Comparison of ENCODE assay signal across 23 cellular contexts in the genomic region with DNA sequence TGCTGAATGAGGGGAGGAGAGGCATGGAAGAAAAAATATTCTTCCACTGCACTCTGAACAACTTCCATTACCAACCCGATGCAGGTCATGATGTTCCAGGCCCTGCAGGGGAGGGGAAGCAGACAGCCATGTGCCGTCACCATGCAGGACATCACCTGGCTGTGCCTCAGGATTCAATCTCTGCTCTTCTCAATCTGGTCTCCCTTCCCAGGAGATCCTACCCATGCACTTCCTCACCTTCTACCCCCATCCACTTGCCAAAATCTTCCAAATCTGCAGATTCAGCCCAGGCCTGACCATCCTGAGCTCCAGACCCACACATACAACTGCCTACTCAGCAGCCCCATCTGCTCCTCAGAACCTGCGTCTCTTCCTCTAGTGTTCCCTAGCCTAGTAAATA. TPM values are rescaled to one million over a fixed set of nuclear protein-coding genes. Genes with fewer than 3 reads are reported as not detected.
A peak's percentile ranks its signal among the peaks of the same experiment; 100 is the strongest.
DNase-seq lines count a peak whose midpoint lies in the region; TF ChIP-seq lines count a peak whose summit lies in the region.
"Had no signal": no experiment of that assay in that cellular context is flagged by ENCODE, and none has a peak within 500 bp of the region (broad histone marks: within the 10 kb centered on the region; RNA-seq: fewer than 3 reads in every experiment).

No MANE protein-coding gene starts in this region.

- POLR2A ChIA-PET in RWPE1 (lab: Yijun Ruan, JAX; ENCODE audit: low non-redundant PET), result no interaction called here

- H3K4me3 ChIP-seq in dorsolateral prefrontal cortex, result no peak overlapping the region
- H3K4me3 ChIP-seq: esophagus squamous epithelium, gastroesophageal sphincter, lung, uterus had no signal

- CTCF ChIA-PET in RWPE1 (lab: Yijun Ruan, JAX), result no interaction called here

- intact Hi-C loops in dorsolateral prefrontal cortex (cut with DNase I), result no loop called here

- H3K27me3 ChIP-seq in dorsolateral prefrontal cortex, result no peaks in the 10 kb centered on the region
- H3K27me3 ChIP-seq: esophagus squamous epithelium, gastroesophageal sphincter, uterus had no signal

- H3K4me1 Mint-ChIP-seq in T-helper 2 cell treated with Interferon-gamma antibody and Interleukin-4, amounts not matched to agents 5 μg/mL and 100 μg/mL, for 36 hours (ENCODE audit: low read depth), result peaks cover 30% of the 10 kb centered on the region
- H3K4me1 Mint-ChIP-seq in HFFc6 (ENCODE audit: low read depth), result peaks cover 6% of the 10 kb centered on the region; the same call in 1 of the 2 replicates
- H3K4me1 Mint-ChIP-seq: IgD-negative memory B cell had no signal

- no peaks in the 10 kb centered on the region for H3K27me3 Mint-ChIP-seq in T-helper 2 cell treated with Interferon-gamma antibody and Interleukin-4, amounts not matched to agents 5 μg/mL and 100 μg/mL, for 36 hours (ENCODE audit: low read depth)
- H3K27me3 Mint-ChIP-seq in HFFc6 (ENCODE audit: insufficient read depth), result peaks cover 2% of the 10 kb centered on the region
- H3K27me3 Mint-ChIP-seq: IgD-negative memory B cell had no signal

- H3K4me3 Mint-ChIP-seq in T-helper 2 cell treated with Interferon-gamma antibody and Interleukin-4, amounts not matched to agents 5 μg/mL and 100 μg/mL, for 36 hours, result no peak overlapping the region
- no peak overlapping the region for H3K4me3 Mint-ChIP-seq in HFFc6
- H3K4me3 Mint-ChIP-seq: IgD-negative memory B cell had no signal

- peaks cover 62% of the 10 kb centered on the region for H3K36me3 Mint-ChIP-seq in T-helper 2 cell treated with Interferon-gamma antibody and Interleukin-4, amounts not matched to agents 5 μg/mL and 100 μg/mL, for 36 hours (ENCODE audit: low read depth)
- peaks cover 42% of the 10 kb centered on the region for H3K36me3 Mint-ChIP-seq in HFFc6 (ENCODE audit: low read depth)

- peak overlapping the region; percentile 49 for H3K27ac Mint-ChIP-seq in T-helper 2 cell treated with Interferon-gamma antibody and Interleukin-4, amounts not matched to agents 5 μg/mL and 100 μg/mL, for 36 hours
- no peak overlapping the region for H3K27ac Mint-ChIP-seq in HFFc6

- DNase-seq in T-helper 2 cell treated with Interferon-gamma antibody and Interleukin-4, amounts not matched to agents 5 μg/mL and 100 μg/mL, for 36 hours (ENCODE audit: low spot score), result no peak
- DNase-seq in T-helper 2 cell (no peak), RWPE1 (ENCODE audit: low spot score) (no peak), dorsolateral prefrontal cortex (no peak), H4 (ENCODE audit: low spot score) (no peak), HFFc6 (no peak)
- DNase-seq: activated gamma-delta T cell, DMS79, esophagus squamous epithelium, MM.1S, NCI-H1436, NCI-H2171, NCI-H69, nucleus accumbens, RPMI8226, SK-N-SH, T-helper 9 cell, uterus had no signal

- no peaks in the 10 kb centered on the region for H3K9me3 Mint-ChIP-seq in T-helper 2 cell treated with Interferon-gamma antibody and Interleukin-4, amounts not matched to agents 5 μg/mL and 100 μg/mL, for 36 hours
- no peaks in the 10 kb centered on the region for H3K9me3 Mint-ChIP-seq in HFFc6
- H3K9me3 Mint-ChIP-seq: IgD-negative memory B cell had no signal

- H3K27ac ChIP-seq in RWPE1 (peak overlapping the region; percentile 82), dorsolateral prefrontal cortex (peak overlapping the region in 45 of 59 donors; percentile 2 to 99 (median 72))
- H3K27ac ChIP-seq: 22Rv1, esophagus squamous epithelium, gastroesophageal sphincter, uterus had no signal

- TF ChIP-seq CTCF in RWPE1 (conservative IDR thresholded peaks at IDR 0.05; ENCODE audit: low read depth) (no peak), dorsolateral prefrontal cortex (IDR thresholded peaks at IDR 0.05 in 54 of 56, conservative IDR thresholded peaks at IDR 0.05 in 2 of 56; ENCODE audit: low read depth in 1 of 56, partially characterized antibody in 56 of 56) (no peak), HFFc6 (IDR thresholded peaks at IDR 0.05) (no peak)

RNA-seq across cellular contexts. Expression of a gene that starts 5.8 kb away (rescaled TPM):
- 100 to 1,000 TPM in 104 of 120 experiments, 10 to 100 TPM in 16; 50.9 to 507 (median 173) TPM for total RNA-seq in dorsolateral prefrontal cortex
- 0.50 and 1.0 TPM in 2 replicates for total RNA-seq in H4 (2014; rRNA removed; shearing (Covaris generic))
- under 1 TPM; 0.45 to 0.65 (median 0.52) TPM for total RNA-seq in HFFc6 (2021; fragmentation: NEBNext Ultra II Directional; extraction: Animal tissue kit (Norgen Biotek cat#: 25700))

RNA-seq across cellular contexts. Expression of a gene that starts 11.7 kb away (rescaled TPM):
- total RNA-seq in dorsolateral prefrontal cortex, result 1 to 10 TPM in 111 of 120 experiments, under 1 TPM in 7, not detected in 2; 0.67 to 8.6 (median 2.6) TPM
- total RNA-seq in H4 (2014; rRNA removed; shearing (Covaris generic)), result 0.08 TPM in 1 of 2 replicates, not detected in the other
- total RNA-seq in HFFc6 (2021; fragmentation: NEBNext Ultra II Directional; extraction: Animal tissue kit (Norgen Biotek cat#: 25700)), result under 1 TPM in 2 of 6 experiments, not detected in 4; 0.40 to 0.62 TPM
- total RNA-seq: kidney epithelial cell had no signal

RNA-seq across cellular contexts. Expression of a gene that starts 29.0 kb away (rescaled TPM):
- total RNA-seq in dorsolateral prefrontal cortex, result 100 to 1,000 TPM in 51 of 120 experiments, 10 to 100 TPM in 69; 66.8 to 160 (median 95.9) TPM
- 39.9 and 45.9 TPM in 2 replicates for total RNA-seq in H4 (2014; rRNA removed; shearing (Covaris generic))
- total RNA-seq in HFFc6 (2021; fragmentation: NEBNext Ultra II Directional; extraction: Animal tissue kit (Norgen Biotek cat#: 25700)), result 10 to 100 TPM; 46.8 to 56.5 (median 50.6) TPM

RNA-seq across cellular contexts. Expression of a gene that starts 30.5 kb away (rescaled TPM):
- 10 to 100 TPM in 4 of 120 experiments, 1 to 10 TPM in 116; 1.8 to 16.3 (median 4.2) TPM for total RNA-seq in dorsolateral prefrontal cortex
- total RNA-seq in H4 (2014; rRNA removed; shearing (Covaris generic)), result 1.4 and 7.3 TPM in 2 replicates
- 1 to 10 TPM; 2.0 to 2.7 (median 2.1) TPM for total RNA-seq in HFFc6 (2021; fragmentation: NEBNext Ultra II Directional; extraction: Animal tissue kit (Norgen Biotek cat#: 25700))

RNA-seq across cellular contexts. Expression of a gene that starts 40.8 kb away (rescaled TPM):
- 10 to 100 TPM; 16.6 to 45.3 (median 27.0) TPM for total RNA-seq in dorsolateral prefrontal cortex
- total RNA-seq in H4 (2014; rRNA removed; shearing (Covaris generic)), result 68.2 and 79.0 TPM in 2 replicates
- total RNA-seq in HFFc6 (2021; fragmentation: NEBNext Ultra II Directional; extraction: Animal tissue kit (Norgen Biotek cat#: 25700)), result 10 to 100 TPM; 32.7 to 41.0 (median 39.5) TPM

Comparison
In these comparisons a context has a peak if more than half of its experiments do, and no peak if none do; other contexts are left out.
1. RNA of a gene that starts 5.8 kb away (total RNA-seq): 50.9 to 507 TPM in dorsolateral prefrontal cortex; 0.45 to 0.65 TPM in HFFc6 and 0.50 to 1.0 TPM in H4; every median in the first group is over 10 times any median in the second.